In genomic region chr1:9233241-9233941, GRCh38 we compare ENCODE assay signal across 9 cellular contexts. TPM values are rescaled to one million over a fixed set of nuclear protein-coding genes. Genes with fewer than 3 reads are reported as not detected.
DNase-seq lines count a peak whose midpoint lies in the region; ATAC-seq and TF ChIP-seq lines count a peak whose summit lies in the region.
"Had no signal": no experiment of that assay in that cellular context is flagged by ENCODE, and none has a peak within 500 bp of the region (broad histone marks: within the 10 kb centered on the region; RNA-seq: fewer than 3 reads in every experiment).

No MANE protein-coding gene starts in this region.

- in situ Hi-C loops in ACHN (cut with HindIII; ENCODE audit: low pct_ligation_motif_present, low pct_unique_long_range_greater_than_20kb, low sequenced_read_pairs): no loop called here

- ATAC-seq in heart right ventricle: peak; percentile 49 to 89 (median 74)
- ATAC-seq in psoas muscle: peak; percentile 78 to 85 (median 82)
- no peak for ATAC-seq in GM18907 (IDR thresholded peaks at IDR 0.05; ENCODE audit: unreplicated experiment)
- no peak for ATAC-seq in GM19351 (IDR thresholded peaks at IDR 0.05; ENCODE audit: unreplicated experiment)
- ATAC-seq in HG02759 (IDR thresholded peaks at IDR 0.05; ENCODE audit: unreplicated experiment): no peak

- H3K27ac ChIP-seq in heart right ventricle (peak overlapping the region in 9 of 10 donors; percentile 91 to 99 (median 95)), psoas muscle (peak overlapping the region; percentile 90)

- H3K4me1 ChIP-seq in heart right ventricle (peaks cover 2 to 54% (median 43%) of the 10 kb centered on the region in 9 donors), psoas muscle (peaks cover 56% of the 10 kb centered on the region)

- H3K9me3 ChIP-seq in heart right ventricle (no peaks in the 10 kb centered on the region), psoas muscle (no peaks in the 10 kb centered on the region)

- intact Hi-C loops in heart right ventricle (cut with DNase I): no loop called here
- intact Hi-C loops in psoas muscle (cut with DNase I): loop anchor here in 1 of 2 donors (5.0 kb wide), 1 partner anchor 106 kb away; the partner anchor contains the start of gene GPR157

- DNase-seq in Daoy (ENCODE audit: low read depth): peak; percentile 56
- peak; percentile 69 for DNase-seq in UCSD-AML1 (lab: John Stamatoyannopoulos, UW; ENCODE audit: unreplicated experiment)
- DNase-seq in heart right ventricle: peak; percentile 78 to 79
- peak; percentile 95 to 96 for DNase-seq in psoas muscle
- DNase-seq in ACHN: no peak
- DNase-seq: amniotic stem cell had no signal

- peak overlapping the region in 2 of 10 donors; percentile 66 to 67 for H3K4me3 ChIP-seq in heart right ventricle
- peak overlapping the region; percentile 57 for H3K4me3 ChIP-seq in psoas muscle

- TF ChIP-seq CTCF in heart right ventricle (IDR thresholded peaks at IDR 0.05) (peak in 2 of 9 donors; percentile 19 to 30), psoas muscle (IDR thresholded peaks at IDR 0.05) (no peak)

- H3K36me3 ChIP-seq in heart right ventricle: no peaks in the 10 kb centered on the region
- H3K36me3 ChIP-seq in psoas muscle (ENCODE audit: insufficient read depth in 1 of 2, low read depth in 1 of 2): no peaks in the 10 kb centered on the region

- H3K27me3 ChIP-seq in heart right ventricle (no peaks in the 10 kb centered on the region), psoas muscle (ENCODE audit: insufficient read depth in 3 of 3, low read length in 2 of 3) (no peaks in the 10 kb centered on the region)

- 47 to 49% methylated on average over 20 of the region's 20 CpGs for WGBS in heart right ventricle, 2 donors
- 40 to 42% (median 40%) methylated on average over 20 of the region's 20 CpGs for WGBS in psoas muscle, 3 donors

RNA-seq across cellular contexts. Expression of gene H6PD, which starts 1.2 kb away (rescaled TPM):
- total RNA-seq in Daoy (2014; rRNA removed; shearing (Covaris generic)): 7.1 and 9.9 TPM in 2 replicates
- total RNA-seq in heart right ventricle (10 to 100 TPM; 22.3 to 45.0 (median 29.3) TPM), psoas muscle (10 to 100 TPM; 21.0 to 56.8 (median 37.0) TPM)
- polyA plus RNA-seq in heart right ventricle (10 to 100 TPM in 1 of 2 donors, 1 to 10 TPM in 1; 5.7 to 17.1 TPM), psoas muscle (10 to 100 TPM in 2 of 3 donors, 1 to 10 TPM in 1; 5.8 to 23.4 (median 14.9) TPM)

RNA-seq across cellular contexts. Expression of gene SPSB1, which starts 59.3 kb away (rescaled TPM):
- total RNA-seq in Daoy (2014; rRNA removed; shearing (Covaris generic)): 14.1 and 15.0 TPM in 2 replicates
- total RNA-seq in heart right ventricle (10 to 100 TPM in 3 of 10 donors, 1 to 10 TPM in 7; 5.5 to 16.5 (median 9.4) TPM), psoas muscle (10 to 100 TPM; 12.0 to 60.7 (median 42.1) TPM)
- polyA plus RNA-seq in heart right ventricle (1 to 10 TPM; 6.7 to 7.5 TPM), psoas muscle (10 to 100 TPM; 22.9 to 46.2 (median 28.6) TPM)

Comparison
In these comparisons a context has a peak if more than half of its experiments do, and no peak if none do; other contexts are left out.
1. ATAC-seq: peak in heart right ventricle (8 of 8) and psoas muscle (4 of 4); none in GM18907 (single experiment), GM19351 (single experiment) and HG02759 (single experiment).